Comparison of ENCODE assay signal across 8 cellular contexts in genomic region chr19:48445606-48446481, GRCh38. TPM values are rescaled to one million over a fixed set of nuclear protein-coding genes. Genes with fewer than 3 reads are reported as not detected.
A peak's percentile ranks its signal among the peaks of the same experiment; 100 is the strongest.
DNase-seq lines count a peak whose midpoint lies in the region; ATAC-seq and TF ChIP-seq lines count a peak whose summit lies in the region.

Gene GRWD1 (plus strand): TSS chr19:48445983. CDS start chr19:48446006, 23 bp downstream.

- ATAC-seq in effector memory CD8-positive, alpha-beta T cell (replicated peaks) = peak; percentile 89
- peak; percentile 90 for ATAC-seq in memory B cell (ENCODE audit: low read depth)

- CTCF ChIA-PET in CD8-positive, alpha-beta memory T cell (lab: Charles Lee) = interaction anchor here (1.4 kb wide), 1 partner anchor 139 kb away, joined by 3 read pairs; no protein-coding TSS in a partner anchor

- peak within 1 kb of the TSS; percentile 83 to 99 (median 98) for H3K27ac Mint-ChIP-seq in CD8-positive, alpha-beta memory T cell
- H3K27ac Mint-ChIP-seq in effector memory CD8-positive, alpha-beta T cell = peak within 1 kb of the TSS; percentile 90 to 98
- peak within 1 kb of the TSS; percentile 96 for H3K27ac Mint-ChIP-seq in memory B cell

- TF ChIP-seq CTCF in GM20000 (IDR thresholded peaks at IDR 0.05; ENCODE audit: extremely low read depth, missing control alignments) = no peak

- peaks cover 9 to 50% (median 10%) of the 10 kb centered on the region in 3 donors for H3K36me3 Mint-ChIP-seq in CD8-positive, alpha-beta memory T cell
- H3K36me3 Mint-ChIP-seq in effector memory CD8-positive, alpha-beta T cell (ENCODE audit: insufficient read depth) = peaks cover 38% of the 10 kb centered on the region
- peaks cover 15% of the 10 kb centered on the region for H3K36me3 Mint-ChIP-seq in memory B cell

- H3K9me3 ChIP-seq in CD8-positive, alpha-beta memory T cell (ENCODE audit: low read length) = no peaks in the 10 kb centered on the region

- H3K9me3 Mint-ChIP-seq in CD8-positive, alpha-beta memory T cell = peaks cover 0 to 1% (median 0%) of the 10 kb centered on the region in 5 donors
- no peaks in the 10 kb centered on the region for H3K9me3 Mint-ChIP-seq in effector memory CD8-positive, alpha-beta T cell
- H3K9me3 Mint-ChIP-seq in memory B cell = no peaks in the 10 kb centered on the region

- peaks cover 28 to 49% (median 41%) of the 10 kb centered on the region in 3 donors for H3K4me1 Mint-ChIP-seq in CD8-positive, alpha-beta memory T cell
- H3K4me1 Mint-ChIP-seq in effector memory CD8-positive, alpha-beta T cell (ENCODE audit: low read depth in 2 of 2) = peaks cover 21 to 35% of the 10 kb centered on the region in 2 donors
- peaks cover 27% of the 10 kb centered on the region for H3K4me1 Mint-ChIP-seq in memory B cell

- peaks cover 16 to 17% of the 10 kb centered on the region in 2 donors for H3K27me3 Mint-ChIP-seq in CD8-positive, alpha-beta memory T cell
- H3K27me3 Mint-ChIP-seq in effector memory CD8-positive, alpha-beta T cell = peaks cover 16 to 27% of the 10 kb centered on the region in 2 donors
- H3K27me3 Mint-ChIP-seq in memory B cell = peaks cover 15% of the 10 kb centered on the region

- peaks cover 13% of the 10 kb centered on the region for H3K27me3 ChIP-seq in CD8-positive, alpha-beta memory T cell (ENCODE audit: insufficient read depth, low read length, poor library complexity, severe bottlenecking)

- H3K27ac ChIP-seq in CD8-positive, alpha-beta memory T cell (ENCODE audit: low read depth, low read length) = peak within 1 kb of the TSS; percentile 78

- POLR2A ChIA-PET in CD8-positive, alpha-beta memory T cell (lab: Charles Lee) = interaction anchor here (0.5 to 1.2 kb wide), 4 partner anchors 8 to 113 kb away, joined by 3 to 5 read pairs (median 4); no protein-coding TSS in a partner anchor

- H3K4me3 ChIP-seq in CD8-positive, alpha-beta memory T cell (ENCODE audit: low read length) = peak within 1 kb of the TSS; percentile 83

- H3K36me3 ChIP-seq in CD8-positive, alpha-beta memory T cell (ENCODE audit: insufficient read depth, low read length) = peaks cover 23% of the 10 kb centered on the region

- peak; percentile 83 to 97 (median 90) for DNase-seq in CD8-positive, alpha-beta memory T cell
- DNase-seq in GM20000 (ENCODE audit: low spot score) (peak; percentile 97), HT1080 (ENCODE audit: low read depth) (peak; percentile 97), NOMO-1 treated with DMSO at 0.1 percent for 48 hours (lab: John Stamatoyannopoulos, UW; ENCODE audit: unreplicated experiment) (peak; percentile 91), memory B cell (ENCODE audit: low spot score in 2 of 2) (peak; percentile 76 to 80)
- peak; percentile 86 to 92 for DNase-seq in activated CD8-positive, alpha-beta memory T cell treated with anti-CD3 and anti-CD28 coated beads for 4 hours (ENCODE audit: low read depth in 2 of 2)
- DNase-seq in effector memory CD8-positive, alpha-beta T cell = peak; percentile 86 to 88 (median 87)
- peak; percentile 86 for DNase-seq in stimulated activated CD8-positive, alpha-beta memory T cell treated with anti-CD3 and anti-CD28 coated beads, Interleukin-12 subunit alpha, Interleukin-12 subunit beta, amount 100 ng/mL, for 24 hours (ENCODE audit: extremely low read depth)

- peaks cover 19% of the 10 kb centered on the region for H3K4me1 ChIP-seq in CD8-positive, alpha-beta memory T cell (ENCODE audit: insufficient read depth, low read length)

- H3K4me3 Mint-ChIP-seq in CD8-positive, alpha-beta memory T cell = peak within 1 kb of the TSS; percentile 87 to 98 (median 96)
- peak within 1 kb of the TSS; percentile 88 to 95 for H3K4me3 Mint-ChIP-seq in effector memory CD8-positive, alpha-beta T cell
- H3K4me3 Mint-ChIP-seq in memory B cell = peak within 1 kb of the TSS; percentile 91

RNA-seq across cellular contexts. Expression of gene GRWD1, which starts in this region (rescaled TPM):
- total RNA-seq in CD8-positive, alpha-beta memory T cell = 100 to 1,000 TPM; 105 to 107 TPM
- polyA plus RNA-seq in CD8-positive, alpha-beta memory T cell = 45.6 TPM
- total RNA-seq in HT1080 (2014; rRNA removed; shearing (Covaris generic)) = 97.2 and 113 TPM in 2 replicates
- 51.1 and 64.3 TPM in 2 replicates for polyA plus RNA-seq in HT1080 (2015; cell fraction: cytosol; rRNA removed)
- 54.8 and 56.9 TPM in 2 replicates for polyA plus RNA-seq in HT1080 (2015; cell fraction: nucleus; rRNA removed)

Comparison
In these comparisons a context has a peak if more than half of its experiments do, and no peak if none do; other contexts are left out.
1. Peak in every context shown above with its lines: DNase-seq, ATAC-seq, H3K4me3 ChIP-seq and H3K27ac ChIP-seq.